31 cellular contexts compared by ENCODE assay signal in genomic region chr10:113562108-113562507, GRCh38. TPM values are rescaled to one million over a fixed set of nuclear protein-coding genes. Genes with fewer than 3 reads are reported as not detected.
DNase-seq lines count a peak whose midpoint lies in the region; ATAC-seq, FAIRE-seq and TF ChIP-seq lines count a peak whose summit lies in the region.
"Had no signal": no experiment of that assay in that cellular context is flagged by ENCODE, and none has a peak within 500 bp of the region (broad histone marks: within the 10 kb centered on the region; RNA-seq: fewer than 3 reads in every experiment).

No MANE protein-coding gene starts in this region.

- H3K4me3 ChIP-seq in liver (ENCODE audit: low read depth in 1 of 3, low read length in 3 of 3) (no peak overlapping the region), HepG2 (replicated peaks in 1 of 3; ENCODE audit: insufficient read depth in 1 of 3, low read depth in 2 of 3, low read length in 3 of 3) (no peak overlapping the region), rectal smooth muscle tissue (ENCODE audit: low read length) (no peak overlapping the region), transverse colon (no peak overlapping the region)
- H3K4me3 ChIP-seq: BLaER1 treated with 17β-estradiol and CSF1 and Interleukin-3, amounts not matched to agents 10 nM and 100 nM; GM12878 had no signal

- no peak overlapping the region for H3K4me2 ChIP-seq in HepG2 (ENCODE audit: low read depth, low read length)

- TF ChIP-seq EP300 in HepG2 (IDR thresholded peaks at IDR 0.05; ENCODE audit: low read depth in 2 of 2, low read length in 2 of 2) (no peak), HepG2 (CRISPR knock-in tag; IDR thresholded peaks at IDR 0.05; ENCODE audit: borderline replicate concordance) (no peak), transverse colon (IDR thresholded peaks at IDR 0.05; ENCODE audit: low read depth) (no peak)

- H3K36me3 ChIP-seq in liver (ENCODE audit: control insufficient read depth in 4 of 4, insufficient read depth in 3 of 4, low read depth in 1 of 4, low read length in 3 of 4) (peaks cover 0 to 7% (median 1%) of the 10 kb centered on the region in 4 donors), HepG2 (replicated peaks in 1 of 2; ENCODE audit: control insufficient read depth in 1 of 2, insufficient read depth in 2 of 2, low read length in 2 of 2) (no peaks in the 10 kb centered on the region), rectal smooth muscle tissue (ENCODE audit: control insufficient read depth, insufficient read depth, low read length) (no peaks in the 10 kb centered on the region), transverse colon (no peaks in the 10 kb centered on the region)
- H3K36me3 ChIP-seq: BLaER1 treated with 17β-estradiol and CSF1 and Interleukin-3, amounts not matched to agents 10 nM and 100 nM had no signal

- TF ChIP-seq POLR2A in HepG2 (IDR thresholded peaks at IDR 0.05; ENCODE audit: insufficient read depth in 1 of 2, low read depth in 2 of 2, low read length in 2 of 2), result no peak
- no peak for TF ChIP-seq POLR2A in transverse colon (IDR thresholded peaks at IDR 0.05)

- no peaks in the 10 kb centered on the region for H3K79me2 ChIP-seq in HepG2 (ENCODE audit: insufficient read depth, low read length)

- H3K4me1 ChIP-seq in liver (ENCODE audit: control insufficient read depth in 4 of 4, insufficient read depth in 4 of 4, low read length in 3 of 4) (peaks cover 15 to 93% (median 82%) of the 10 kb centered on the region in 4 donors), HepG2 (ENCODE audit: insufficient read depth, low read length) (peaks cover 16% of the 10 kb centered on the region), rectal smooth muscle tissue (ENCODE audit: control insufficient read depth, insufficient read depth, low read length) (no peaks in the 10 kb centered on the region), transverse colon (peaks cover 0 to 7% (median 2%) of the 10 kb centered on the region in 4 donors)

- peak overlapping the region; percentile 58 to 72 for H3K27ac ChIP-seq in liver (ENCODE audit: low read depth in 1 of 2, low read length in 2 of 2)
- H3K27ac ChIP-seq in HepG2 (ENCODE audit: extremely low read length, insufficient read depth, low read length), result no peak overlapping the region
- peak overlapping the region; percentile 6 for H3K27ac ChIP-seq in rectal smooth muscle tissue (ENCODE audit: low read depth, low read length)
- peak overlapping the region in 3 of 4 donors; percentile 11 to 36 (median 17) for H3K27ac ChIP-seq in transverse colon
- H3K27ac ChIP-seq: BLaER1 treated with 17β-estradiol and CSF1 and Interleukin-3, amounts not matched to agents 10 nM and 100 nM; RWPE1 had no signal

- BruUV-seq in HepG2 (replicated peaks; lab: Mats Ljungman, UMichigan), result no TSS peak

- FAIRE-seq in HepG2 (lab: Jason Lieb, UNC), result no peak
- FAIRE-seq: G401.6, GM12878, H54, HTR-8/SVneo had no signal

- POLR2A ChIA-PET in HepG2 (lab: Yijun Ruan, JAX), result no interaction called here

- H4K20me1 ChIP-seq in HepG2 (ENCODE audit: insufficient read depth, low read length), result no peaks in the 10 kb centered on the region
- H4K20me1 ChIP-seq: BLaER1 treated with 17β-estradiol and CSF1 and Interleukin-3, amounts not matched to agents 10 nM and 100 nM had no signal

- no peak for DNase-seq in HepG2 (ENCODE audit: low spot score)
- DNase-seq in myocyte (ENCODE audit: low read depth), result peak; percentile 55
- DNase-seq in transverse colon, result no peak
- no peak for DNase-seq in germinal center (ENCODE audit: low spot score)
- DNase-seq in GF-D8 (lab: John Stamatoyannopoulos, UW), result no peak
- no peak for DNase-seq in NCI-H2227 treated with DMSO at 0.1 percent for 48 hours (lab: John Stamatoyannopoulos, UW)
- DNase-seq: AML-193; CD4-positive, alpha-beta memory T cell; COR-L47; KBM-7; MV-4-11; NCI-H1105; NCI-H1436 treated with DMSO at 0.1 percent for 48 hours; NCI-H187 treated with DMSO at 0.1 percent for 48 hours; NCI-H2107; NCI-H446; NCI-H524 treated with DMSO at 0.1 percent for 48 hours; SHP77 treated with DMSO at 0.1 percent for 48 hours had no signal

- CTCF ChIA-PET in HepG2 (lab: Yijun Ruan, JAX; ENCODE audit: low intra/inter-chr PET ratio, low total read pairs), result no interaction called here

- no peak overlapping the region for H2AFZ ChIP-seq in HepG2 (ENCODE audit: low read length)

- H3K27me3 ChIP-seq in liver (ENCODE audit: control insufficient read depth in 4 of 4, insufficient read depth in 4 of 4, low read length in 3 of 4) (no peaks in the 10 kb centered on the region), HepG2 (ENCODE audit: control insufficient read depth in 1 of 2, insufficient read depth in 2 of 2, low read length in 2 of 2) (no peaks in the 10 kb centered on the region; a peak in 1 of 5 replicates), rectal smooth muscle tissue (ENCODE audit: control insufficient read depth, insufficient read depth, low read length) (no peaks in the 10 kb centered on the region), transverse colon (no peaks in the 10 kb centered on the region)
- H3K27me3 ChIP-seq: BLaER1 treated with 17β-estradiol and CSF1 and Interleukin-3, amounts not matched to agents 10 nM and 100 nM had no signal

- in situ Hi-C loops in HepG2 (cut with HindIII; ENCODE audit: extremely low pct_ligation_motif_present, low pct_unique_long_range_greater_than_20kb), result no loop called here
- in situ Hi-C loops in transverse colon (cut with MboI; ENCODE audit: low pct_ligation_motif_present in 1 of 4, low pct_unique_long_range_greater_than_20kb in 1 of 4, low sequenced_read_pairs in 3 of 4), result no loop called here

- TF ChIP-seq RAD21 in liver (IDR thresholded peaks at IDR 0.05), result no peak
- no peak for TF ChIP-seq RAD21 in HepG2 (CRISPR knock-in tag; IDR thresholded peaks at IDR 0.05)

- no peaks in the 10 kb centered on the region for H3K9me3 ChIP-seq in liver (ENCODE audit: control insufficient read depth in 4 of 4, low read length in 3 of 4)
- H3K9me3 ChIP-seq in HepG2 (ENCODE audit: low read length), result no peaks in the 10 kb centered on the region
- no peaks in the 10 kb centered on the region for H3K9me3 ChIP-seq in transverse colon
- H3K9me3 ChIP-seq: BLaER1 treated with 17β-estradiol and CSF1 and Interleukin-3, amounts not matched to agents 10 nM and 100 nM had no signal

- ATAC-seq in HepG2, result no peak
- ATAC-seq: GM12878, Panc1 had no signal

- 34% methylated on average over 5 of the region's 5 CpGs for WGBS in liver
- WGBS in HepG2 (ENCODE audit: low lambda C conversion rate), result 31% methylated on average over 5 of the region's 5 CpGs
- WGBS in transverse colon (ENCODE audit: low coverage in 1 of 2), 2 donors, result 21 to 67% methylated on average over 2 to 5 of the region's 5 CpGs

- H3K9ac ChIP-seq in liver (ENCODE audit: low read depth in 1 of 2, low read length in 2 of 2) (no peak overlapping the region), HepG2 (ENCODE audit: insufficient read depth, low read depth, low read length) (no peak overlapping the region), rectal smooth muscle tissue (ENCODE audit: low read length) (no peak overlapping the region)
- H3K9ac ChIP-seq: BLaER1 treated with 17β-estradiol and CSF1 and Interleukin-3, amounts not matched to agents 10 nM and 100 nM had no signal

- intact Hi-C loops in HepG2 (cut with micrococcal nuclease; ENCODE audit: unreplicated experiment), result no loop called here
- intact Hi-C loops in transverse colon (cut with DNase I; ENCODE audit: low total_unique reads), result no loop called here

- TF ChIP-seq CTCF in liver (IDR thresholded peaks at IDR 0.05; ENCODE audit: low read depth, low read length, missing input control) (no peak), HepG2 (CRISPR knock-in tag; IDR thresholded peaks at IDR 0.05) (no peak), transverse colon (IDR thresholded peaks at IDR 0.05) (no peak)

TF ChIP-seq in liver, 16 proteins besides CTCF, POLR2A, EP300 and RAD21 (continues in another document):
- peak; percentile 49 to 75 for TF ChIP-seq HNF4A (conservative IDR thresholded peaks at IDR 0.05)

TF ChIP-seq in HepG2, 621 proteins besides CTCF, POLR2A, EP300 and RAD21 (continues in another document):
- TF ChIP-seq ZNF432 (CRISPR knock-in tag; IDR thresholded peaks at IDR 0.05; ENCODE audit: borderline replicate concordance) (no peak), ZNF556 (CRISPR knock-in tag; IDR thresholded peaks at IDR 0.05; ENCODE audit: borderline replicate concordance) (no peak), PRPF4 (IDR thresholded peaks at IDR 0.05; ENCODE audit: low read depth, low read length, poor library complexity, severe bottlenecking) (no peak), NR2F2 (IDR thresholded peaks at IDR 0.05; ENCODE audit: borderline replicate concordance, low read depth) (no peak)

RNA-seq across cellular contexts. Expression of gene HABP2, which starts 9.3 kb away (rescaled TPM):
- total RNA-seq in liver (100 to 1,000 TPM; 147 to 247 TPM), HepG2 (2016; rRNA removed; fragmentation: Illumina TruSeq; extraction: Trizol) (0.13 TPM in 1 of 2 replicates, not detected in the other), myocyte (not detected in 2 replicates), transverse colon (not detected)
- polyA plus RNA-seq in liver (100 to 1,000 TPM; 109 to 259 TPM), HepG2 (2011; rRNA removed) (0.12 TPM in 2 replicates)
- not detected in 2 replicates for total RNA-seq in HepG2 (2016; cell fraction: cytosol; rRNA removed; fragmentation: Illumina TruSeq; extraction: Trizol; ENCODE audit: low read depth)
- 0.04 and 0.06 TPM in 2 replicates for total RNA-seq in HepG2 (2016; cell fraction: insoluble cytoplasmic fraction; rRNA removed; fragmentation: Illumina TruSeq; extraction: Trizol)
- not detected in 2 replicates for total RNA-seq in HepG2 (2016; cell fraction: membrane; rRNA removed; fragmentation: Illumina TruSeq; extraction: Trizol)
- 0.16 TPM in 1 of 2 replicates, not detected in the other for total RNA-seq in HepG2 (2016; cell fraction: nucleus; rRNA removed; fragmentation: Illumina TruSeq; extraction: Trizol)
- polyA plus RNA-seq in HepG2 (2011; cell fraction: cytosol; rRNA removed), result 0.10 and 0.11 TPM in 2 replicates
- polyA plus RNA-seq in HepG2 (2011; cell fraction: nucleus; rRNA removed), result 0.03 and 0.06 TPM in 2 replicates
- 0.04 TPM in 1 of 2 replicates, not detected in the other for polyA plus RNA-seq in HepG2 (2012)
- not detected in 2 replicates for polyA plus RNA-seq in HepG2 (2016; cell fraction: cytosol; fragmentation: Illumina TruSeq; extraction: Trizol; ENCODE audit: low read depth)
- polyA plus RNA-seq in HepG2 (2016; cell fraction: insoluble cytoplasmic fraction; fragmentation: Illumina TruSeq; extraction: Trizol; ENCODE audit: low read depth), result not detected in 2 replicates
- not detected in 2 replicates for polyA plus RNA-seq in HepG2 (2016; cell fraction: membrane; fragmentation: Illumina TruSeq; extraction: Trizol; ENCODE audit: low read depth)
- not detected in 2 replicates for polyA plus RNA-seq in HepG2 (2016; cell fraction: nucleus; fragmentation: Illumina TruSeq; extraction: Trizol; ENCODE audit: insufficient read depth, low read depth)
- not detected in 2 replicates for polyA minus RNA-seq in HepG2 (2011; rRNA and poly(A)+ RNA removed; ENCODE audit: low replicate concordance)
- not detected in 2 replicates for polyA minus RNA-seq in HepG2 (2011; cell fraction: cytosol; rRNA and poly(A)+ RNA removed)
- not detected in 2 replicates for polyA minus RNA-seq in HepG2 (2011; cell fraction: nucleus; rRNA and poly(A)+ RNA removed)
- polyA plus RNA-seq in myocyte (2012), result not detected
- total RNA-seq: A172; CD4-positive, alpha-beta memory T cell; LHCN-M2; MCF 10A; OCI-LY7 had no signal
- polyA plus RNA-seq: CD4-positive, alpha-beta memory T cell; GM12878 had no signal

Comparison
In these comparisons a context has a peak if more than half of its experiments do, and no peak if none do; other contexts are left out.
1. RNA of gene HABP2, which starts 9.3 kb away (total RNA-seq): 147 to 247 TPM in liver; 0.04 to 0.16 TPM in HepG2, not detected in myocyte and not detected in transverse colon; every median in the first group is over 100 times any median in the second.